In genomic region chr14:93126124-93126523, GRCh38 we compare ENCODE assay signal across 15 cellular contexts. TPM values are rescaled to one million over a fixed set of nuclear protein-coding genes. Genes with fewer than 3 reads are reported as not detected.
DNase-seq lines count a peak whose midpoint lies in the region; ATAC-seq and TF ChIP-seq lines count a peak whose summit lies in the region.
"Had no signal": no experiment of that assay in that cellular context is flagged by ENCODE, and none has a peak within 500 bp of the region (broad histone marks: within the 10 kb centered on the region; RNA-seq: fewer than 3 reads in every experiment).

No MANE protein-coding gene starts in this region.

- no peaks in the 10 kb centered on the region for H3K36me3 ChIP-seq in lower lobe of right lung
- no peaks in the 10 kb centered on the region for H3K36me3 ChIP-seq in upper lobe of right lung
- H3K36me3 ChIP-seq in prostate gland: no peaks in the 10 kb centered on the region

- H3K27me3 Mint-ChIP-seq in natural killer cell treated with Interleukin-12 subunit alpha and Interleukin-12 subunit beta and Interleukin-15 and Interleukin-18, amount 100 ng/mL, for 72 hours: peaks cover 0 to 4% of the 10 kb centered on the region in 2 donors
- H3K27me3 Mint-ChIP-seq in natural killer cell (ENCODE audit: low read depth in 2 of 2): peaks cover 0 to 8% of the 10 kb centered on the region in 2 donors

- ATAC-seq in natural killer cell treated with Interleukin-12 subunit alpha and Interleukin-12 subunit beta and Interleukin-15 and Interleukin-18, amount 100 ng/mL, for 72 hours: no peak
- ATAC-seq in natural killer cell (no peak), lower lobe of right lung (peak in 1 of 2 donors; percentile 33), upper lobe of right lung (peak; percentile 57)
- ATAC-seq: CD8-positive, alpha-beta T cell had no signal

- 89% methylated on average over 8 of the region's 8 CpGs for WGBS in prostate gland

- no peaks in the 10 kb centered on the region for H3K27me3 ChIP-seq in lower lobe of right lung (ENCODE audit: low read depth)
- H3K27me3 ChIP-seq in upper lobe of right lung: no peaks in the 10 kb centered on the region
- no peaks in the 10 kb centered on the region for H3K27me3 ChIP-seq in prostate gland (replicated peaks; ENCODE audit: insufficient read depth)

- no peak overlapping the region for H3K4me3 Mint-ChIP-seq in natural killer cell treated with Interleukin-12 subunit alpha and Interleukin-12 subunit beta and Interleukin-15 and Interleukin-18, amount 100 ng/mL, for 72 hours
- H3K4me3 Mint-ChIP-seq in natural killer cell: no peak overlapping the region
- H3K4me3 Mint-ChIP-seq: CD4-positive, CD25-positive, alpha-beta regulatory T cell; CD8-positive, alpha-beta T cell had no signal

- peaks cover 0 to 5% of the 10 kb centered on the region in 2 donors for H3K4me1 Mint-ChIP-seq in natural killer cell treated with Interleukin-12 subunit alpha and Interleukin-12 subunit beta and Interleukin-15 and Interleukin-18, amount 100 ng/mL, for 72 hours (ENCODE audit: low read depth in 2 of 2)
- no peaks in the 10 kb centered on the region for H3K4me1 Mint-ChIP-seq in natural killer cell
- H3K4me1 Mint-ChIP-seq: CD4-positive, CD25-positive, alpha-beta regulatory T cell had no signal

- TF ChIP-seq CTCF in natural killer cell (IDR thresholded peaks at IDR 0.05) (no peak), lower lobe of right lung (IDR thresholded peaks at IDR 0.05) (no peak), upper lobe of right lung (IDR thresholded peaks at IDR 0.05) (no peak), prostate gland (IDR thresholded peaks at IDR 0.05) (no peak)

- H3K27ac ChIP-seq in lower lobe of right lung (no peak overlapping the region), upper lobe of right lung (no peak overlapping the region), prostate gland (no peak overlapping the region)
- H3K27ac ChIP-seq: GM23248 had no signal

- H3K36me3 Mint-ChIP-seq in natural killer cell treated with Interleukin-12 subunit alpha and Interleukin-12 subunit beta and Interleukin-15 and Interleukin-18, amount 100 ng/mL, for 72 hours: no peaks in the 10 kb centered on the region
- H3K36me3 Mint-ChIP-seq in natural killer cell: no peaks in the 10 kb centered on the region
- H3K36me3 Mint-ChIP-seq: CD4-positive, CD25-positive, alpha-beta regulatory T cell; CD8-positive, alpha-beta T cell had no signal

- H3K9me3 ChIP-seq in lower lobe of right lung (no peaks in the 10 kb centered on the region), upper lobe of right lung (no peaks in the 10 kb centered on the region), prostate gland (no peaks in the 10 kb centered on the region)
- H3K9me3 ChIP-seq: Caco-2 had no signal

- no peaks in the 10 kb centered on the region for H3K9me3 Mint-ChIP-seq in natural killer cell treated with Interleukin-12 subunit alpha and Interleukin-12 subunit beta and Interleukin-15 and Interleukin-18, amount 100 ng/mL, for 72 hours
- no peaks in the 10 kb centered on the region for H3K9me3 Mint-ChIP-seq in natural killer cell
- H3K9me3 Mint-ChIP-seq: CD4-positive, CD25-positive, alpha-beta regulatory T cell; CD8-positive, alpha-beta T cell had no signal

- intact Hi-C loops in natural killer cell (cut with micrococcal nuclease): no loop called here
- intact Hi-C loops in lower lobe of right lung (cut with DNase I): no loop called here
- intact Hi-C loops in upper lobe of right lung (cut with DNase I): no loop called here
- intact Hi-C loops in prostate gland (cut with DNase I): no loop called here

- peak; percentile 12 for DNase-seq in natural killer cell treated with Interleukin-12 subunit alpha and Interleukin-12 subunit beta and Interleukin-15 and Interleukin-18, amount 100 ng/mL, for 72 hours (ENCODE audit: low spot score)
- DNase-seq in natural killer cell: no peak
- DNase-seq in lower lobe of right lung: peak; percentile 62
- DNase-seq in upper lobe of right lung: peak; percentile 71
- no peak for DNase-seq in prostate gland (ENCODE audit: low spot score)
- DNase-seq in NCI-H1092 (lab: John Stamatoyannopoulos, UW): no peak
- DNase-seq: C1 segment of cervical spinal cord; Caco-2; CD4-positive, CD25-positive, alpha-beta regulatory T cell; CD8-positive, alpha-beta T cell; DMS153; DND-41; GM23248; H7; HCEC 1CT had no signal

- no peak overlapping the region for H3K4me3 ChIP-seq in lower lobe of right lung
- H3K4me3 ChIP-seq in upper lobe of right lung: no peak overlapping the region
- H3K4me3 ChIP-seq in prostate gland: no peak overlapping the region
- H3K4me3 ChIP-seq: GM23248 had no signal

- H3K4me1 ChIP-seq in lower lobe of right lung: peaks cover 11% of the 10 kb centered on the region
- H3K4me1 ChIP-seq in upper lobe of right lung: peaks cover 3% of the 10 kb centered on the region
- H3K4me1 ChIP-seq in prostate gland (replicated peaks): no peaks in the 10 kb centered on the region
- H3K4me1 ChIP-seq: Caco-2 had no signal

- no peak for TF ChIP-seq POLR2A in prostate gland (IDR thresholded peaks at IDR 0.05)

- H3K27ac Mint-ChIP-seq in natural killer cell treated with Interleukin-12 subunit alpha and Interleukin-12 subunit beta and Interleukin-15 and Interleukin-18, amount 100 ng/mL, for 72 hours: no peak overlapping the region
- H3K27ac Mint-ChIP-seq in natural killer cell: no peak overlapping the region
- H3K27ac Mint-ChIP-seq: CD4-positive, CD25-positive, alpha-beta regulatory T cell; CD8-positive, alpha-beta T cell had no signal

RNA-seq across cellular contexts. Expression of gene ITPK1, which starts 10.4 kb away (rescaled TPM):
- total RNA-seq in natural killer cell treated with Interleukin-12 subunit alpha and Interleukin-12 subunit beta and Interleukin-15 and Interleukin-18, amount 100 ng/mL, for 72 hours: 10 to 100 TPM; 57.9 to 92.1 TPM
- total RNA-seq in natural killer cell (10 to 100 TPM; 73.2 to 74.8 (median 74.4) TPM), lower lobe of right lung (129 TPM), upper lobe of right lung (96.9 TPM), prostate gland (100 to 1,000 TPM in 1 of 2 donors, 10 to 100 TPM in 1; 77.1 to 118 TPM)

RNA-seq across cellular contexts. Expression of gene MOAP1, which starts 58.6 kb away (rescaled TPM):
- total RNA-seq in natural killer cell treated with Interleukin-12 subunit alpha and Interleukin-12 subunit beta and Interleukin-15 and Interleukin-18, amount 100 ng/mL, for 72 hours: 10 to 100 TPM; 18.3 to 30.2 TPM
- 100 to 1,000 TPM in 1 of 3 donors, 10 to 100 TPM in 2; 89.5 to 106 (median 91.4) TPM for total RNA-seq in natural killer cell
- total RNA-seq in lower lobe of right lung: 30.3 TPM
- total RNA-seq in upper lobe of right lung: 34.2 TPM
- 10 to 100 TPM; 31.2 to 39.0 TPM for total RNA-seq in prostate gland

RNA-seq across cellular contexts. Expression of gene LYSET, which starts 59.0 kb away (rescaled TPM):
- 10 to 100 TPM in 1 of 2 donors, 1 to 10 TPM in 1; 8.6 to 11.5 TPM for total RNA-seq in natural killer cell treated with Interleukin-12 subunit alpha and Interleukin-12 subunit beta and Interleukin-15 and Interleukin-18, amount 100 ng/mL, for 72 hours
- 10 to 100 TPM in 1 of 3 donors, 1 to 10 TPM in 2; 6.1 to 13.1 (median 9.0) TPM for total RNA-seq in natural killer cell
- total RNA-seq in lower lobe of right lung: 43.9 TPM
- 33.0 TPM for total RNA-seq in upper lobe of right lung
- total RNA-seq in prostate gland: 10 to 100 TPM in 1 of 2 donors, 1 to 10 TPM in 1; 7.3 to 28.9 TPM

Comparison
In these comparisons a context has a peak if more than half of its experiments do, and no peak if none do; other contexts are left out.
1. DNase-seq: peak in natural killer cell treated with Interleukin-12 subunit alpha and Interleukin-12 subunit beta and Interleukin-15 and Interleukin-18, amount 100 ng/mL, for 72 hours (single experiment), lower lobe of right lung (single experiment) and upper lobe of right lung (single experiment); none in natural killer cell (single experiment), prostate gland (single experiment) and NCI-H1092 (single experiment).